ENCODE assay signal across 25 cellular contexts in the genomic region with DNA sequence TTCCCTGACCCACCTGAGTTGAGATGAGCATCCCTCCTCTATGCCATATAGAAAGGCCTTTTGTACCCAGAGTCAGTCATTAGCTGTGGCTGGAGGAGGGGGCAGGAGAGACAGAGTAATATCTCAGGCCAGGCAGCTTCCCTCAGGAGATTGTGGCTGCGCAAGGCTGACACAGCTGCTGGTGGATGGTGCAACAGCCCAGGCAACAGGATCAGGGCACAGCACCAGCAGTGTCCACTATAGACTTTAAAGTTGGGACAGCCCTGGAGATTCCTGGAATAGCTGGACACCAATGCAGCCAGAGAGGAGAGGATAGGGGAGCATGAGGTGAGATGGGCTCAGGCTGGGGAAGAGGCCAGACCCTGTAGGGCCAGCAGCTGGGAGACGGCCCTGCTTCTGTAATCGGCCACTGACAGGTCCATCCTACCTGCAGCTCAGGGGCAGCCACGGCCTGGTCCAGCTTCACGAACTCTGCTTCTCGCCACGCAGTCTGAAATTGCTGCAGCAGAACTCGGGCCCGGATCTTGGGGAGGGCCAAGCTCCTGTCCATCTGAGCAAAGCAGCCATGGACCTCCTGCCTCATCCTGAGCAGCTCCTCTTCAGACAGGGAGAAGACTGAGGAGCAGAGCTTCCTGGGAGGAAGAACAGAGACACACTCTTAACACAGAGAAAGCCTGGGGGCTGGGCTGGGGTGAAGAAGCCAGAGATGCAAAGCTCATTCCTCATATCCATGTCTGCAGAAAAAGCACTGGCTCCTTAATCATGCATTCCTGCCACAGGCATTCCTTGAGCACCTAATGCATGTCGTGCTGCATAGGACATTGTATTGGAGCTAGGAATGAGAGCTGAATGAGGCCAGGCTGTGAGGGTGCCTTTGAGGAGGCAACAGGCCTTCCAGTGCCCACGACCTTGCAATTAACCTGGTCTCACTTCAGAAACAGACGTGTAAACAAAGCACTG.
"Had no signal": no experiment of that assay in that cellular context is flagged by ENCODE, and none has a peak within 500 bp of the region (broad histone marks: within the 10 kb centered on the region; RNA-seq: fewer than 3 reads in every experiment).

No MANE protein-coding gene starts in this region.

- H3K27ac ChIP-seq: heart right ventricle, hepatocyte, left lung, pancreas, prostate gland, spleen, tibial nerve, upper lobe of left lung, vagina had no signal

- H3K9me3 ChIP-seq: heart right ventricle, left lung, pancreas, prostate gland, spleen, tibial nerve, upper lobe of left lung, vagina had no signal

- H3K4me3 ChIP-seq: heart right ventricle, hepatocyte, left lung, lung, pancreas, prostate gland, spleen, tibial nerve, upper lobe of left lung, vagina had no signal

- ATAC-seq: heart right ventricle; left colon; left lung; natural killer cell; pancreas; right cardiac atrium; sciatic nerve; stimulated activated memory B cell treated with anti-CD40 and anti-IgM and Interleukin-4, amounts not matched to agents 10 μg/mL and 1 μg/mL and 100 μg/mL, for 72 hours; stimulated activated naive CD8-positive, alpha-beta T cell treated with anti-CD3 and anti-CD28 coated beads, Interleukin-15, amount 100 ng/mL, for 72 hours had no signal

- H3K27me3 ChIP-seq: heart right ventricle, hepatocyte, left lung, pancreas, spleen, tibial nerve, upper lobe of left lung, vagina had no signal

- H3K4me2 ChIP-seq: hepatocyte had no signal

- H3K79me2 ChIP-seq: hepatocyte had no signal

- DNase-seq: heart right ventricle; kidney; left colon; left lung; mesendoderm; naive B cell; natural killer cell; posterior cingulate gyrus; retina; right cardiac atrium; small intestine; spleen; stimulated activated CD4-positive, alpha-beta T cell treated with anti-CD3 and anti-CD28 coated beads, Interleukin-4, amount 100 ng/mL, for 24 hours; stimulated activated naive CD4-positive, alpha-beta T cell treated with Interleukin-2 at 50 U/mL for 16 hours; stimulated activated naive CD8-positive, alpha-beta T cell treated with anti-CD3 and anti-CD28 coated beads, Interleukin-15, amount 100 ng/mL, for 72 hours; substantia nigra; upper lobe of left lung had no signal

- H3K4me1 ChIP-seq: heart right ventricle, left lung, pancreas, prostate gland, spleen, tibial nerve, upper lobe of left lung, vagina had no signal

- H2AFZ ChIP-seq: hepatocyte had no signal
